In genomic region chr11:363948-364761, GRCh38 we compare ENCODE assay signal across 1 cellular context.
TF ChIP-seq lines count a peak whose summit lies in the region.

No MANE protein-coding gene starts in this region.

TF ChIP-seq in HepG2, 621 proteins besides CTCF, POLR2A, EP300 and RAD21 (continued from another document):
- TF ChIP-seq KAT8 (CRISPR knock-in tag; IDR thresholded peaks at IDR 0.05) (peak; percentile 46; the same call in 1 of the 2 replicates), ZNF562 (CRISPR knock-in tag; IDR thresholded peaks at IDR 0.05; ENCODE audit: borderline replicate concordance) (no peak), KDM4B (CRISPR knock-in tag; IDR thresholded peaks at IDR 0.05) (peak; percentile 70; the same call in 1 of the 2 replicates), TGIF2 (CRISPR knock-in tag; IDR thresholded peaks at IDR 0.05) (0 out of 2 replicates have a peak, but pooled peaks have one; percentile 28), ZNF468 (CRISPR knock-in tag; IDR thresholded peaks at IDR 0.05) (no peak), ZMYM4 (CRISPR knock-in tag; IDR thresholded peaks at IDR 0.05) (peak; percentile 83), SMAD1 (CRISPR knock-in tag; IDR thresholded peaks at IDR 0.05; ENCODE audit: borderline replicate concordance, low read depth) (no peak), HOXA3 (CRISPR knock-in tag; IDR thresholded peaks at IDR 0.05) (peak; percentile 58), SSRP1 (CRISPR knock-in tag; IDR thresholded peaks at IDR 0.05) (no peak), SAFB2 (CRISPR knock-in tag; IDR thresholded peaks at IDR 0.05; ENCODE audit: borderline replicate concordance, low read depth) (no peak), IRF2 (CRISPR knock-in tag; IDR thresholded peaks at IDR 0.05) (0 out of 2 replicates have a peak, but pooled peaks have one; percentile 42), PCBP1 (IDR thresholded peaks at IDR 0.05; ENCODE audit: borderline replicate concordance, low read depth, low read length) (no peak), KDM5B (CRISPR knock-in tag; IDR thresholded peaks at IDR 0.05; ENCODE audit: borderline replicate concordance) (0 out of 2 replicates have a peak, but pooled peaks have one; percentile 45), HMG20B (CRISPR knock-in tag; conservative IDR thresholded peaks at IDR 0.05) (no peak), THAP11 (CRISPR knock-in tag; IDR thresholded peaks at IDR 0.05) (peak; percentile 79), DRAP1 (CRISPR knock-in tag; IDR thresholded peaks at IDR 0.05) (no peak), ZNF691 (CRISPR knock-in tag; IDR thresholded peaks at IDR 0.05; ENCODE audit: borderline replicate concordance, low read depth) (peak; percentile 37; the same call in 1 of the 2 replicates), ZBTB42 (CRISPR knock-in tag; IDR thresholded peaks at IDR 0.05) (no peak), ATF7 (IDR thresholded peaks at IDR 0.05) (no peak), ATF7 (CRISPR knock-in tag; IDR thresholded peaks at IDR 0.05) (peak; percentile 70; the same call in 1 of the 2 replicates), ATF1 (CRISPR knock-in tag; IDR thresholded peaks at IDR 0.05) (no peak), ZNF720 (CRISPR knock-in tag; IDR thresholded peaks at IDR 0.05) (no peak), REPIN1 (CRISPR knock-in tag; IDR thresholded peaks at IDR 0.05; ENCODE audit: borderline replicate concordance, low read depth) (no peak), BHLHE40 (IDR thresholded peaks at IDR 0.05; ENCODE audit: low read length) (no peak), ZNF326 (CRISPR knock-in tag; IDR thresholded peaks at IDR 0.05; ENCODE audit: borderline replicate concordance) (no peak), NR2F1 (CRISPR knock-in tag; IDR thresholded peaks at IDR 0.05) (no peak), CENPX (CRISPR knock-in tag; IDR thresholded peaks at IDR 0.05) (no peak), MYC (CRISPR knock-in tag; IDR thresholded peaks at IDR 0.05; ENCODE audit: borderline replicate concordance) (peak; percentile 74; the same call in 1 of the 2 replicates), KLF16 (CRISPR knock-in tag; IDR thresholded peaks at IDR 0.05) (0 out of 4 replicates have a peak, but pooled peaks of 1 of the 2 experiments have one; percentile 20), YEATS2 (CRISPR knock-in tag; IDR thresholded peaks at IDR 0.05; ENCODE audit: borderline replicate concordance) (peak; percentile 24; the same call in 1 of the 2 replicates), TEAD3 (CRISPR knock-in tag; optimal IDR thresholded peaks at IDR 0.05; ENCODE audit: borderline replicate concordance) (peak; percentile 55), BCL3 (CRISPR knock-in tag; IDR thresholded peaks at IDR 0.05) (no peak), ZNF558 (CRISPR knock-in tag; IDR thresholded peaks at IDR 0.05; ENCODE audit: borderline replicate concordance) (no peak), SIX4 (CRISPR knock-in tag; IDR thresholded peaks at IDR 0.05) (no peak), ZBTB21 (CRISPR knock-in tag; IDR thresholded peaks at IDR 0.05) (no peak), RELA (CRISPR knock-in tag; IDR thresholded peaks at IDR 0.05) (no peak), REST (IDR thresholded peaks at IDR 0.05; ENCODE audit: borderline replicate concordance in 1 of 2, low read depth in 1 of 2, low read length in 2 of 2) (no peak), ZNF567 (CRISPR knock-in tag; IDR thresholded peaks at IDR 0.05; ENCODE audit: borderline replicate concordance) (no peak), ZNF556 (CRISPR knock-in tag; IDR thresholded peaks at IDR 0.05; ENCODE audit: borderline replicate concordance) (peak; percentile 49; the same call in 1 of the 2 replicates), ZNF512B (CRISPR knock-in tag; IDR thresholded peaks at IDR 0.05; ENCODE audit: borderline replicate concordance) (no peak), ZNF687 (CRISPR knock-in tag; IDR thresholded peaks at IDR 0.05) (peak; percentile 79), ZNF33A (CRISPR knock-in tag; IDR thresholded peaks at IDR 0.05; ENCODE audit: borderline replicate concordance) (no peak), ZNF790 (CRISPR knock-in tag; IDR thresholded peaks at IDR 0.05; ENCODE audit: borderline replicate concordance) (no peak), ZNF383 (CRISPR knock-in tag; IDR thresholded peaks at IDR 0.05; ENCODE audit: borderline replicate concordance) (no peak), POLR2G (IDR thresholded peaks at IDR 0.05; ENCODE audit: low read depth, low read length) (0 out of 2 replicates have a peak, but pooled peaks have one; percentile 42), HIVEP1 (CRISPR knock-in tag; IDR thresholded peaks at IDR 0.05) (peak; percentile 25; the same call in 1 of the 2 replicates), PATZ1 (CRISPR knock-in tag; IDR thresholded peaks at IDR 0.05) (peak; percentile 51; the same call in 1 of the 2 replicates), ZBTB7B (CRISPR knock-in tag; IDR thresholded peaks at IDR 0.05) (0 out of 2 replicates have a peak, but pooled peaks have one; percentile 29)
